Comparison of ENCODE assay signal across 8 cellular contexts in genomic region chr5:116574682-116575634, GRCh38. TPM values are rescaled to one million over a fixed set of nuclear protein-coding genes. Genes with fewer than 3 reads are reported as not detected.
DNase-seq lines count a peak whose midpoint lies in the region; ATAC-seq lines count a peak whose summit lies in the region.

Gene SEMA6A, minus strand, starts transcription at chr5:116574823. Its CDS starts 69,879 bp downstream, at chr5:116504944.

- intact Hi-C loops in dendritic cell treated with granulocyte-macrophage colony-stimulating factor and Interleukin-4, amounts not matched to agents 40 ng/mL and 50 ng/mL, for 4 days (cut with micrococcal nuclease): loop anchor here (10.0 kb wide), 1 partner anchor 440 kb away; no protein-coding TSS in a partner anchor
- intact Hi-C loops in left colon (cut with DNase I, micrococcal nuclease): loop anchor here in 1 of 2 donors (5.0 to 10.0 kb wide), 2 partner anchors 380 to 438 kb away; no protein-coding TSS in a partner anchor

- H3K27ac Mint-ChIP-seq in dendritic cell treated with granulocyte-macrophage colony-stimulating factor and Interleukin-4, amounts not matched to agents 40 ng/mL and 50 ng/mL, for 4 days: no peak within 1 kb of the TSS

- peaks cover 91% of the 10 kb centered on the region for H3K27me3 Mint-ChIP-seq in dendritic cell treated with granulocyte-macrophage colony-stimulating factor and Interleukin-4, amounts not matched to agents 40 ng/mL and 50 ng/mL, for 4 days

- H3K36me3 Mint-ChIP-seq in dendritic cell treated with granulocyte-macrophage colony-stimulating factor and Interleukin-4, amounts not matched to agents 40 ng/mL and 50 ng/mL, for 4 days (ENCODE audit: low read depth): no peaks in the 10 kb centered on the region

- no peaks in the 10 kb centered on the region for H3K9me3 Mint-ChIP-seq in dendritic cell treated with granulocyte-macrophage colony-stimulating factor and Interleukin-4, amounts not matched to agents 40 ng/mL and 50 ng/mL, for 4 days

- H3K4me1 Mint-ChIP-seq in dendritic cell treated with granulocyte-macrophage colony-stimulating factor and Interleukin-4, amounts not matched to agents 40 ng/mL and 50 ng/mL, for 4 days (ENCODE audit: low read depth): peaks cover 37% of the 10 kb centered on the region

- ATAC-seq in HG02678 (IDR thresholded peaks at IDR 0.05; ENCODE audit: unreplicated experiment) (peak; percentile 56), left colon (peak; percentile 76)

- peak within 1 kb of the TSS; percentile 84 for H3K4me3 Mint-ChIP-seq in dendritic cell treated with granulocyte-macrophage colony-stimulating factor and Interleukin-4, amounts not matched to agents 40 ng/mL and 50 ng/mL, for 4 days

- peak; percentile 48 for DNase-seq in activated T-cell treated with anti-CD3 and anti-CD28 coated beads for 24 hours (ENCODE audit: low read depth)
- DNase-seq in activated T-cell treated with anti-CD3 and anti-CD28 coated beads for 4 hours: no peak
- DNase-seq in NCI-H1105 (lab: John Stamatoyannopoulos, UW): peak; percentile 26
- DNase-seq in T1000 (lab: John Stamatoyannopoulos, UW): peak; percentile 85
- DNase-seq in left colon: peak; percentile 95
- peak; percentile 84 for DNase-seq in stimulated activated CD4-positive, alpha-beta T cell treated with anti-CD3 and anti-CD28 coated beads, Interleukin-15, amount 100 ng/mL, for 24 hours

RNA-seq across cellular contexts. Expression of gene SEMA6A, which starts in this region (rescaled TPM):
- total RNA-seq in left colon: 100 to 1,000 TPM; 100 to 103 TPM
